ENCODE assay signal across 24 cellular contexts in the genomic region with DNA sequence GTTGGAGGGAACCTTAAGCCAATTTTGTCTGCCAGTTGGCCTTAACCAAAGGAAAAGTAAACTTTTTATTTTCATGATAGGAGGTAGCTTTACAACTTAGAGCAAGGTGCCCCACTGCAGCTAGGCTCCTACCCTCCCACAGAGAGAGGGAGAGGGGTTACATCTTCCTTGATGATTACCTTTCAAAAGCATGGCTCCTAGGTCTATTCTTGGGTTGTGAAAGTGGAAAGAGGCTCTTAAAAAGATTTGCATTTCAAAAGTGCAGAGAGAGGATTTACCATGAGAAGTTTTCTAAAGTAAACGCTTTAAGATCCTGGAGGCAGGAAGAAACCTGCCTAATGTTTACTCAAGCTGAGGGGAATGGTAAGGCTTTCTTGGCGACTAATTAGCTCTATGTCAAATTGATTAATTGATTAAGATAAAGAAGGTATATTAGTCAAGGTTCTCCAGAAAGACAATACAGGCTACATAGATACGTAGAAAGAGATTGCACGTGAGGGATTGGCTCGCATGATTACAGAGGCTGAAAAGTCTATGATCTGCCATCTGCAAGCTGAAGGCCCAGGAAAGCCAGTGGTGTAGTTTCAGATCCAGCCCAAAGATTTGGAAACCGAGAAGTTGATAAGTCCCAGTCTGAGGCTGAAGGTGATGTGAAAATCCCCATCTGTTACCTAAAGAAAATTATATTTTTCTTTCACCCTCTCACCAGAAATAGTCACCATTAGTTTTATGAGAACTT.
"Had no signal": no experiment of that assay in that cellular context is flagged by ENCODE, and none has a peak within 500 bp of the region (broad histone marks: within the 10 kb centered on the region; RNA-seq: fewer than 3 reads in every experiment).

No MANE protein-coding gene starts in this region.

- H3K4me3 Mint-ChIP-seq: activated B cell treated with CpG ODN at 0.5 μM for 24 hours; activated CD4-positive, alpha-beta memory T cell treated with anti-CD3 and anti-CD28 coated beads for 36 hours; activated naive CD8-positive, alpha-beta T cell; activated T-helper 1 cell treated with anti-CD3 and anti-CD28 coated beads, Interleukin-12 subunit alpha, Interleukin-12 subunit beta, Interleukin-2, Interleukin-4 antibody, amounts not matched to agents 30 ng/mL and 10 ng/mL and 1 ng/mL, durations not matched to agents 14 hours and 24 hours and 36 hours; dendritic cell treated with granulocyte-macrophage colony-stimulating factor and Interleukin-4, amounts not matched to agents 40 ng/mL and 50 ng/mL, for 4 days; nephron; stimulated activated naive B cell treated with anti-CD40 and anti-IgM and Interleukin-4, amounts not matched to agents 10 μg/mL and 1 μg/mL and 100 μg/mL, for 72 hours; T-helper 2 cell treated with Interferon-gamma antibody and Interleukin-4, amounts not matched to agents 5 μg/mL and 100 μg/mL, for 36 hours had no signal

- H3K9me3 ChIP-seq: thyroid gland had no signal

- H3K36me3 ChIP-seq: cardiac muscle cell, spleen, thyroid gland had no signal

- H3K4me1 ChIP-seq: spleen, thyroid gland had no signal

- DNase-seq: activated B cell treated with CpG ODN at 0.5 μM for 24 hours; activated CD4-positive, alpha-beta memory T cell treated with anti-CD3 and anti-CD28 coated beads for 36 hours; activated CD4-positive, alpha-beta T cell treated with anti-CD3 and anti-CD28 coated beads for 4 hours; activated gamma-delta T cell treated with Interleukin-2 at 50 U/mL for 16 hours; activated T-cell treated with anti-CD3 and anti-CD28 coated beads for 4 hours; effector memory CD4-positive, alpha-beta T cell; foreskin keratinocyte; glutamatergic neuron; hippocampal formation; left cardiac atrium; nucleus accumbens; posterior cingulate gyrus; retina; spleen; stimulated activated CD4-positive, alpha-beta T cell treated with anti-CD3 and anti-CD28 coated beads, Interleukin-4, amount 100 ng/mL, for 4 hours; stimulated activated naive B cell treated with anti-CD40 and anti-IgM and Interleukin-4, amounts not matched to agents 10 μg/mL and 1 μg/mL and 100 μg/mL, for 72 hours; thyroid gland had no signal

- H3K27me3 Mint-ChIP-seq: activated B cell treated with CpG ODN at 0.5 μM for 24 hours; activated CD4-positive, alpha-beta memory T cell treated with anti-CD3 and anti-CD28 coated beads for 36 hours; activated naive CD8-positive, alpha-beta T cell; dendritic cell treated with granulocyte-macrophage colony-stimulating factor and Interleukin-4, amounts not matched to agents 40 ng/mL and 50 ng/mL, for 4 days; stimulated activated naive B cell treated with anti-CD40 and anti-IgM and Interleukin-4, amounts not matched to agents 10 μg/mL and 1 μg/mL and 100 μg/mL, for 72 hours had no signal

- H3K4me3 ChIP-seq: cardiac muscle cell, spleen, thyroid gland had no signal

- H3K9me3 Mint-ChIP-seq: nephron had no signal

- H3K27ac Mint-ChIP-seq: activated B cell treated with CpG ODN at 0.5 μM for 24 hours; activated CD4-positive, alpha-beta memory T cell treated with anti-CD3 and anti-CD28 coated beads for 36 hours; activated naive CD8-positive, alpha-beta T cell; activated T-helper 1 cell treated with anti-CD3 and anti-CD28 coated beads, Interleukin-12 subunit alpha, Interleukin-12 subunit beta, Interleukin-2, Interleukin-4 antibody, amounts not matched to agents 30 ng/mL and 10 ng/mL and 1 ng/mL, durations not matched to agents 14 hours and 24 hours and 36 hours; dendritic cell treated with granulocyte-macrophage colony-stimulating factor and Interleukin-4, amounts not matched to agents 40 ng/mL and 50 ng/mL, for 4 days; nephron; stimulated activated naive B cell treated with anti-CD40 and anti-IgM and Interleukin-4, amounts not matched to agents 10 μg/mL and 1 μg/mL and 100 μg/mL, for 72 hours; T-helper 2 cell treated with Interferon-gamma antibody and Interleukin-4, amounts not matched to agents 5 μg/mL and 100 μg/mL, for 36 hours had no signal

- H3K4me1 Mint-ChIP-seq: activated B cell treated with CpG ODN at 0.5 μM for 24 hours; nephron; stimulated activated naive B cell treated with anti-CD40 and anti-IgM and Interleukin-4, amounts not matched to agents 10 μg/mL and 1 μg/mL and 100 μg/mL, for 72 hours had no signal

- H3K27ac ChIP-seq: cardiac muscle cell, epithelial cell of prostate, foreskin keratinocyte, spleen, thyroid gland had no signal

- H3K27me3 ChIP-seq: cardiac muscle cell, foreskin keratinocyte, spleen, thyroid gland had no signal

- H3K36me3 Mint-ChIP-seq: activated CD4-positive, alpha-beta memory T cell treated with anti-CD3 and anti-CD28 coated beads for 36 hours; activated naive CD8-positive, alpha-beta T cell; stimulated activated naive B cell treated with anti-CD40 and anti-IgM and Interleukin-4, amounts not matched to agents 10 μg/mL and 1 μg/mL and 100 μg/mL, for 72 hours had no signal
